18 cellular contexts compared by ENCODE assay signal in the genomic region with DNA sequence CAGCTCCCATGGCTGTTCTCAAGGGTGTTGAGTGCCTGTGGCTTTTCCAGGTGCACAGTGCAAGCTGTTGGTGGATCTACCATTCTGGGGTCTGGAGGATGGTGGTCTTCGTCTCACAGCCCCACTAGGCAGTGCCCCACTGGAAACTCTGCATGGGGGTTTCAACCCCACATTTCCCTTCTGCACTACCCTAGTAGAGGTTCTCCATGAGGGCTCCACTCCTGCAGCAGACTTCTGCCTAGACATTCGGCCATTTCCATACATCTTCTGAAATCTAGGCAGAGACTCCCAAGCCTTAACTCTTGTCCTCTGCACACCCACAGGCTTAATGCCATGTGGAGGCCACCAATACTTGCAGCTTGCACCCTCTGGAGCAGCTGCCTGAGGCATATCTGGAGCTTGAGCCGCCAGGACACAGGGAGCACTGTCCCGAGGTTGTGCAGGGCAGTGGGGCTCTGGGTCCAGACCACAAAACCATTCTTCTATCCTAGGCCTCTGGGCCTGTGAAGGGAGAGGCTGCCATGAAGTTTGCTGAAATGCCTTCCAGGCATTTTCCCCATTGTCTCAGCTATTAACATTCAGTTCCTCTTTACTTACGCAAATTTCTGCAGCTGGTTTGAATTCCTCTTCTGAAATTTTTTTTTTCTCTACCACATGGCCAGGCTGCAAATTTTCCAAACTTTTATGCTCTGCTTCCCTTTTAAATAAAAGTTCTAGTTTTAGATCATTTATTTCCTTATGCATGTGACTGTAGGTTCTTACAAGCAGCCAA.
"Had no signal": no experiment of that assay in that cellular context is flagged by ENCODE, and none has a peak within 500 bp of the region (broad histone marks: within the 10 kb centered on the region; RNA-seq: fewer than 3 reads in every experiment).

No MANE protein-coding gene starts in this region.

- ATAC-seq: activated T-cell treated with anti-CD3 and anti-CD28 coated beads, Interleukin-2, amount 50 U/mL, for 4 hours; foreskin keratinocyte; left cardiac atrium; naive thymus-derived CD4-positive, alpha-beta T cell had no signal

- DNase-seq: activated CD4-positive, alpha-beta T cell treated with anti-CD3 and anti-CD28 coated beads, Interleukin-2, amount 50 U/mL, for 1 hour; activated CD4-positive, CD25-positive, alpha-beta regulatory T cell treated with anti-CD3 and anti-CD28 coated beads, Interleukin-2, amount 50 U/mL, for 72 hours; activated CD8-positive, alpha-beta memory T cell treated with anti-CD3 and anti-CD28 coated beads, Interleukin-2, amount 50 U/mL, for 4 hours; activated effector memory CD4-positive, alpha-beta T cell treated with Interleukin-2 at 50 U/mL for 16 hours; activated naive CD4-positive, alpha-beta T cell treated with anti-CD3 and anti-CD28 coated beads, Interleukin-2, amount 50 U/mL, for 16 hours; activated T-cell treated with anti-CD3 and anti-CD28 coated beads, Interleukin-2, amount 50 U/mL, for 4 hours; aorta; brain microvascular endothelial cell; central memory CD4-positive, alpha-beta T cell; foreskin keratinocyte; left cardiac atrium; mesendoderm; naive thymus-derived CD4-positive, alpha-beta T cell; stimulated activated CD4-positive, alpha-beta T cell treated with anti-CD3 and anti-CD28 coated beads, Interleukin-12 subunit alpha, Interleukin-12 subunit beta, amount 100 ng/mL, for 4 hours; stimulated activated CD4-positive, alpha-beta T cell treated with anti-CD3 and anti-CD28 coated beads, Interleukin-1b, Interleukin-23, amount 100 ng/mL, for 48 hours; stimulated activated CD8-positive, alpha-beta memory T cell treated with anti-CD3 and anti-CD28 coated beads, Interleukin-4, amount 100 ng/mL, for 48 hours; stimulated activated naive CD4-positive, alpha-beta T cell; thyroid gland had no signal
